ENCODE assay signal across 8 cellular contexts in genomic region chr10:13074562-13075451, GRCh38. TPM values are rescaled to one million over a fixed set of nuclear protein-coding genes. Genes with fewer than 3 reads are reported as not detected.
DNase-seq lines count a peak whose midpoint lies in the region; ATAC-seq and TF ChIP-seq lines count a peak whose summit lies in the region.

No MANE protein-coding gene starts in this region.

- H3K4me3 ChIP-seq in GM06990 (replicated peaks; ENCODE audit: low read depth, low read length), result no peak overlapping the region
- H3K4me3 ChIP-seq in MM.1S (ENCODE audit: low read length), result no peak overlapping the region
- peak overlapping the region in 1 of 2 experiments; percentile 21; a peak in 1 of 4 replicates for H3K4me3 ChIP-seq in SK-N-SH (ENCODE audit: low read depth in 2 of 2, low read length in 1 of 2)
- H3K4me3 ChIP-seq in right cardiac atrium (ENCODE audit: low read length), result no peak overlapping the region

- H3F3A ChIP-seq in MM.1S (ENCODE audit: insufficient read depth, low read length) (no peaks in the 10 kb centered on the region), SK-N-SH (replicated peaks; ENCODE audit: insufficient read depth) (no peaks in the 10 kb centered on the region)

- H3K27ac ChIP-seq in MM.1S (ENCODE audit: low read length) (no peak overlapping the region), SK-N-SH (ENCODE audit: low read depth in 2 of 2, low read length in 1 of 2) (no peak overlapping the region), right cardiac atrium (ENCODE audit: low read length) (no peak overlapping the region)

- peak; percentile 92 for TF ChIP-seq CTCF in GM06990 (IDR thresholded peaks at IDR 0.05; ENCODE audit: insufficient read depth, low read length, poor library complexity, severe bottlenecking)
- TF ChIP-seq CTCF in MM.1S (IDR thresholded peaks at IDR 0.05; ENCODE audit: low read length), result peak; percentile 89
- peak; percentile 90 for TF ChIP-seq CTCF in SK-N-SH (IDR thresholded peaks at IDR 0.05)

- H3K9me3 ChIP-seq in MM.1S (replicated peaks; ENCODE audit: insufficient read depth, low read length) (no peaks in the 10 kb centered on the region), SK-N-SH (no peaks in the 10 kb centered on the region; the same call in 1 of the 2 replicates), right cardiac atrium (ENCODE audit: control insufficient read depth, low read length) (no peaks in the 10 kb centered on the region)

- H3K36me3 ChIP-seq in GM06990 (ENCODE audit: control insufficient read depth, insufficient read depth, low read length), result no peaks in the 10 kb centered on the region
- no peaks in the 10 kb centered on the region for H3K36me3 ChIP-seq in MM.1S (replicated peaks; ENCODE audit: insufficient read depth, low read length)
- no peaks in the 10 kb centered on the region for H3K36me3 ChIP-seq in SK-N-SH (replicated peaks in 1 of 2; ENCODE audit: control insufficient read depth in 1 of 2, insufficient read depth in 2 of 2, low read length in 1 of 2)

- H3K79me2 ChIP-seq in MM.1S (ENCODE audit: low read length) (no peaks in the 10 kb centered on the region), SK-N-SH (ENCODE audit: insufficient read depth) (no peaks in the 10 kb centered on the region)

- ATAC-seq in right cardiac atrium (peak; percentile 80), sciatic nerve (peak; percentile 83), HG03439 (IDR thresholded peaks at IDR 0.05; ENCODE audit: unreplicated experiment) (no peak), GM21723 (IDR thresholded peaks at IDR 0.05; ENCODE audit: unreplicated experiment) (no peak)

- 17% methylated on average over 18 of the region's 18 CpGs for WGBS in SK-N-SH (ENCODE audit: low lambda C conversion rate)
- 24% methylated on average over 18 of the region's 18 CpGs for WGBS in right cardiac atrium

- H3K4me1 ChIP-seq in MM.1S (ENCODE audit: low read length) (no peaks in the 10 kb centered on the region), SK-N-SH (ENCODE audit: control insufficient read depth in 1 of 2, insufficient read depth in 2 of 2, low read depth in 1 of 2, low read length in 1 of 2) (no peaks in the 10 kb centered on the region), right cardiac atrium (ENCODE audit: control insufficient read depth, insufficient read depth, low read length) (no peaks in the 10 kb centered on the region)

- H3K9ac ChIP-seq in MM.1S (ENCODE audit: low read length) (no peak overlapping the region), SK-N-SH (no peak overlapping the region)

- H3K4me2 ChIP-seq in MM.1S (ENCODE audit: low read depth, low read length), result no peak overlapping the region; the same call in 1 of the 2 replicates
- H3K4me2 ChIP-seq in SK-N-SH, result no peak overlapping the region

- no peak overlapping the region for H2AFZ ChIP-seq in MM.1S (ENCODE audit: low read length)
- no peak overlapping the region for H2AFZ ChIP-seq in SK-N-SH (ENCODE audit: low read depth)

- H3K9me2 ChIP-seq in MM.1S (replicated peaks; ENCODE audit: insufficient read depth, low read length) (no peaks in the 10 kb centered on the region), SK-N-SH (no peaks in the 10 kb centered on the region)

- H3K27me3 ChIP-seq in GM06990 (replicated peaks; ENCODE audit: control insufficient read depth, insufficient read depth, low read length), result no peaks in the 10 kb centered on the region
- H3K27me3 ChIP-seq in MM.1S (replicated peaks; ENCODE audit: insufficient read depth, low read length), result no peaks in the 10 kb centered on the region
- H3K27me3 ChIP-seq in SK-N-SH (ENCODE audit: insufficient read depth), result no peaks in the 10 kb centered on the region
- no peaks in the 10 kb centered on the region for H3K27me3 ChIP-seq in right cardiac atrium (ENCODE audit: control insufficient read depth, insufficient read depth)

- H4K20me1 ChIP-seq in MM.1S (ENCODE audit: insufficient read depth, low read length) (no peaks in the 10 kb centered on the region), SK-N-SH (ENCODE audit: insufficient read depth) (no peaks in the 10 kb centered on the region)

- POLR2A ChIA-PET in SK-N-SH (lab: Yijun Ruan, JAX), result interaction anchor here (1.2 kb wide), 1 partner anchor 367 kb away, joined by 3 read pairs; no protein-coding TSS in a partner anchor

- DNase-seq in GM06990 (ENCODE audit: extremely low read depth, insufficient read length) (peak; percentile 20), MM.1S (peak; percentile 61), SK-N-SH (peak; percentile 83), amniotic stem cell (lab: John Stamatoyannopoulos, UW) (peak; percentile 41), right cardiac atrium (peak; percentile 67 to 85 (median 78)), sciatic nerve (ENCODE audit: low spot score) (peak; percentile 83)

- TF ChIP-seq RAD21 in SK-N-SH (IDR thresholded peaks at IDR 0.05; ENCODE audit: low read length), result peak; percentile 96

- no peak for TF ChIP-seq EP300 in SK-N-SH (IDR thresholded peaks at IDR 0.05; ENCODE audit: borderline replicate concordance in 1 of 2, low read depth in 1 of 2, low read length in 1 of 2)

- intact Hi-C loops in right cardiac atrium (cut with DNase I) (loop anchor here in 2 of 4 donors (5.0 to 10.0 kb wide), 3 partner anchors 360 to 810 kb away; no protein-coding TSS in a partner anchor), sciatic nerve (cut with DNase I) (no loop called here)

- CTCF ChIA-PET in SK-N-SH (lab: Yijun Ruan, JAX), result interaction anchor here (0.5 to 4.0 kb wide), 57 partner anchors 8 to 867 kb away, joined by 3 to 86 read pairs (median 4); partner anchors contain the start of gene OPTN

TF ChIP-seq in SK-N-SH, 30 proteins besides CTCF, POLR2A, EP300 and RAD21:
- TF ChIP-seq SMC3 (IDR thresholded peaks at IDR 0.05; ENCODE audit: low read depth, low read length) (peak; percentile 80), TCF12 (IDR thresholded peaks at IDR 0.05) (no peak)

RNA-seq across cellular contexts. Expression of gene OPTN, which starts 25.2 kb away (rescaled TPM):
- polyA plus RNA-seq in SK-N-SH (2012; rRNA removed) (21.6 and 22.4 TPM in 2 replicates), right cardiac atrium (74.1 TPM)
- 28.5 and 33.6 TPM in 2 replicates for polyA plus RNA-seq in SK-N-SH (2012; cell fraction: cytosol; rRNA removed)
- 38.2 and 39.0 TPM in 2 replicates for polyA plus RNA-seq in SK-N-SH (2012; cell fraction: nucleus; rRNA removed)
- total RNA-seq in right cardiac atrium (100 to 1,000 TPM in 3 of 4 donors, 10 to 100 TPM in 1; 99.7 to 121 (median 111) TPM), sciatic nerve (118 TPM)

Comparison
In these comparisons a context has a peak if more than half of its experiments do, and no peak if none do; other contexts are left out.
1. DNase-seq: peak in every context shown above with its lines; median percentile 83 in SK-N-SH; 83 in sciatic nerve; 78 in right cardiac atrium; 61 in MM.1S; 41 in amniotic stem cell; 20 in GM06990.
2. ATAC-seq: peak in right cardiac atrium (2 of 2) and sciatic nerve (single experiment); none in HG03439 (single experiment) and GM21723 (single experiment).
3. Peak in every context shown above with its lines, with median percentiles within 50 percentile points of each other: CTCF ChIP-seq.